8 cellular contexts compared by ENCODE assay signal in the genomic region with DNA sequence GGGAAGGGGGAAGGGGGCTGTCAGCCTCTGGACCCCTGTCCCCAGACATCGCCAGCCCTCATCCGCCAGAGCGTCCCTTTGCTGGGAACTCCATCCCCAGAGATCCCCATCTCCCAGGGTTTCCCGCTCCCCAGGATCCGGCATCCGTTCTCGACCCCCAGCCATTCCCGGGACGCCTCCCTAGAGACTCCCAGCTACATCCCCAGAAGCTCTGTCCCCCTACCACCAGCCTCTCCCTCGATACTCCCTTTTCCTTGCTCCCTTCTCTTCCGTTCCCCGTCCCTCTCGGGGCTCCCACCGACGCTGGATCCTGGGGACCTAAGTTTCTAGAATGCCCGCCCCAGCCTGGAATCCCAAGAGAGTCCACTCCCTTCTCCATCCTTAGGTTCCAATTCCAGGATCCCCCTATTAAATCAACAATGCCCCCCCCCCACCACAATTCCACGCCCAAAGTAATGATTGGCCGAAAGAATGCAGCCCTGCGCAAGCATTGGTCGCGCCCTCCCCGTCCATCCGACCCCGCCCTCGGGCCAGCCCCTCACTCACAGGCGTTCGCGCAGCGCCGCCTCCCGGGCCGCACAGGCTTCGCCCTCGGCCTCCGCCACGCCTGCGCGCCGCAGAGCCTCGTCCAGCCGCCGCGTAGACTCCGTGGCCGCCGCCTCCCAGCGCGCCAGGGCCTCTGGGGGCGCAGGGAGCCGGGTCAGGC. TPM values are rescaled to one million over a fixed set of nuclear protein-coding genes. Genes with fewer than 3 reads are reported as not detected.
DNase-seq lines count a peak whose midpoint lies in the region; ATAC-seq and TF ChIP-seq lines count a peak whose summit lies in the region.

No MANE protein-coding gene starts in this region.

- CTCF ChIA-PET in CD8-positive, alpha-beta T cell (lab: Charles Lee): interaction anchor here (0.8 to 9.6 kb wide), 8 partner anchors 22 to 130 kb away, joined by 3 to 107 read pairs (median 5); a partner anchor contains a TSS

- TF ChIP-seq CTCF in CD8-positive, alpha-beta T cell (IDR thresholded peaks at IDR 0.05): peak; percentile 62
- peak; percentile 83 for TF ChIP-seq CTCF in endodermal cell (conservative IDR thresholded peaks at IDR 0.05)

- peak; percentile 99 for ATAC-seq in CD8-positive, alpha-beta T cell
- ATAC-seq in GM19438 (IDR thresholded peaks at IDR 0.05; ENCODE audit: low read depth, unreplicated experiment) (peak; percentile 85), HG03571 (IDR thresholded peaks at IDR 0.05; ENCODE audit: unreplicated experiment) (peak; percentile 81)

- H3K4me1 ChIP-seq in CD8-positive, alpha-beta T cell (ENCODE audit: insufficient read depth, low read length): peaks cover 22% of the 10 kb centered on the region
- H3K4me1 ChIP-seq in endodermal cell (ENCODE audit: control insufficient read depth, insufficient read depth, low read length): no peaks in the 10 kb centered on the region

- no peak overlapping the region for H3K27ac Mint-ChIP-seq in CD8-positive, alpha-beta T cell
- H3K27ac Mint-ChIP-seq in endodermal cell: peak overlapping the region; percentile 81

- no peaks in the 10 kb centered on the region for H3K9me3 Mint-ChIP-seq in CD8-positive, alpha-beta T cell
- H3K9me3 Mint-ChIP-seq in endodermal cell: peaks cover 10% of the 10 kb centered on the region

- H3K4me3 Mint-ChIP-seq in CD8-positive, alpha-beta T cell: peak overlapping the region; percentile 87
- H3K4me3 Mint-ChIP-seq in endodermal cell: peak overlapping the region; percentile 73

- H3K4me3 ChIP-seq in CD8-positive, alpha-beta T cell (ENCODE audit: low read depth, low read length): peak overlapping the region; percentile 63
- H3K4me3 ChIP-seq in endodermal cell (ENCODE audit: low read length): peak overlapping the region; percentile 79

- no peaks in the 10 kb centered on the region for H3K27me3 Mint-ChIP-seq in CD8-positive, alpha-beta T cell (ENCODE audit: low read depth)
- H3K27me3 Mint-ChIP-seq in endodermal cell (ENCODE audit: insufficient read depth): peaks cover 23% of the 10 kb centered on the region

- no peaks in the 10 kb centered on the region for H3K27me3 ChIP-seq in CD8-positive, alpha-beta T cell (ENCODE audit: insufficient read depth, low read length)
- no peaks in the 10 kb centered on the region for H3K27me3 ChIP-seq in endodermal cell (ENCODE audit: control insufficient read depth, insufficient read depth, low read length, poor library complexity, severe bottlenecking)

- intact Hi-C loops in CD8-positive, alpha-beta T cell (cut with DNase I, micrococcal nuclease): loop anchor here (1.0 to 5.0 kb wide), 10 partner anchors 14 to 314 kb away; a partner anchor contains a TSS

- no peak overlapping the region for H3K27ac ChIP-seq in CD8-positive, alpha-beta T cell (ENCODE audit: low read depth, low read length)
- no peak overlapping the region for H3K27ac ChIP-seq in endodermal cell (ENCODE audit: low read depth, low read length)

- peak; percentile 75 to 91 (median 89) for DNase-seq in CD8-positive, alpha-beta T cell
- DNase-seq in NCI-H82 treated with DMSO at 0.1 percent for 48 hours (lab: John Stamatoyannopoulos, UW; ENCODE audit: unreplicated experiment) (peak; percentile 94), endodermal cell (peak; percentile 98), midbrain (lab: John Stamatoyannopoulos, UW) (peak; percentile 90)
- peak; percentile 75 to 76 for DNase-seq in activated CD8-positive, alpha-beta memory T cell treated with anti-CD3 and anti-CD28 coated beads for 4 hours (ENCODE audit: low read depth in 2 of 2)
- peak; percentile 79 for DNase-seq in stimulated activated CD8-positive, alpha-beta memory T cell treated with anti-CD3 and anti-CD28 coated beads, Interleukin-15, amount 100 ng/mL, for 24 hours (ENCODE audit: low read depth)

- no peaks in the 10 kb centered on the region for H3K9me3 ChIP-seq in CD8-positive, alpha-beta T cell (ENCODE audit: low read length)
- peaks cover 13% of the 10 kb centered on the region for H3K9me3 ChIP-seq in endodermal cell (ENCODE audit: control insufficient read depth, low read length)

- 0 to 1% methylated on average over 25 to 50 of the region's 50 CpGs for WGBS in endodermal cell (ENCODE audit: insufficient coverage in 1 of 2, insufficient read length in 1 of 2), 2 experiments

- peak overlapping the region; percentile 22 for H3K9ac ChIP-seq in endodermal cell (ENCODE audit: extremely low read depth, low read length, poor library complexity, severe bottlenecking)

- H3K36me3 ChIP-seq in CD8-positive, alpha-beta T cell (ENCODE audit: insufficient read depth, low read length): no peaks in the 10 kb centered on the region
- no peaks in the 10 kb centered on the region for H3K36me3 ChIP-seq in endodermal cell (ENCODE audit: control insufficient read depth, insufficient read depth, low read length)

- peaks cover 18% of the 10 kb centered on the region for H3K4me1 Mint-ChIP-seq in CD8-positive, alpha-beta T cell (ENCODE audit: low read depth)
- peaks cover 3% of the 10 kb centered on the region for H3K4me1 Mint-ChIP-seq in endodermal cell

- no peaks in the 10 kb centered on the region for H3K36me3 Mint-ChIP-seq in CD8-positive, alpha-beta T cell
- no peaks in the 10 kb centered on the region for H3K36me3 Mint-ChIP-seq in endodermal cell (ENCODE audit: low read depth)

- POLR2A ChIA-PET in CD8-positive, alpha-beta T cell (lab: Charles Lee): interaction anchor here (0.6 kb wide), 1 partner anchor 655 kb away, joined by 3 read pairs; no protein-coding TSS in a partner anchor

RNA-seq across cellular contexts. Expression of a gene that starts 3.2 kb away (rescaled TPM):
- under 1 TPM; 0.79 to 0.89 TPM for total RNA-seq in CD8-positive, alpha-beta T cell
- total RNA-seq in endodermal cell: 1 to 10 TPM; 2.0 to 3.4 TPM
- polyA plus RNA-seq in endodermal cell (2013, experiment 1 of 2): 0.78 TPM
- polyA plus RNA-seq in endodermal cell (2013, experiment 2 of 2): 0.83 TPM

RNA-seq across cellular contexts. Expression of a gene that starts 13.7 kb away (rescaled TPM):
- not detected for total RNA-seq in CD8-positive, alpha-beta T cell
- under 1 TPM in 1 of 2 donors, not detected in 1; 0.44 TPM for total RNA-seq in endodermal cell
- 0.85 TPM for polyA plus RNA-seq in endodermal cell (2013, experiment 1 of 2)
- polyA plus RNA-seq in endodermal cell (2013, experiment 2 of 2): 1.1 TPM

RNA-seq across cellular contexts. Expression of a gene that starts 14.6 kb away (rescaled TPM):
- 10 to 100 TPM; 25.1 to 29.7 TPM for total RNA-seq in CD8-positive, alpha-beta T cell
- 100 to 1,000 TPM in 1 of 2 donors, 10 to 100 TPM in 1; 50.8 to 147 TPM for total RNA-seq in endodermal cell
- polyA plus RNA-seq in endodermal cell (2013, experiment 1 of 2): 73.3 TPM
- 80.2 TPM for polyA plus RNA-seq in endodermal cell (2013, experiment 2 of 2)

RNA-seq across cellular contexts. Expression of a gene that starts 29.0 kb away (rescaled TPM):
- 10 to 100 TPM in 1 of 2 experiments, 1 to 10 TPM in 1; 9.1 to 10.4 TPM for total RNA-seq in CD8-positive, alpha-beta T cell
- total RNA-seq in endodermal cell: 10 to 100 TPM; 63.1 to 64.8 TPM
- 58.8 TPM for polyA plus RNA-seq in endodermal cell (2013, experiment 1 of 2)
- 56.2 TPM for polyA plus RNA-seq in endodermal cell (2013, experiment 2 of 2)

RNA-seq across cellular contexts. Expression of a gene that starts 53.5 kb away (rescaled TPM):
- 10 to 100 TPM; 20.8 to 25.7 TPM for total RNA-seq in CD8-positive, alpha-beta T cell
- 10 to 100 TPM; 48.7 to 55.7 TPM for total RNA-seq in endodermal cell
- polyA plus RNA-seq in endodermal cell (2013, experiment 1 of 2): 34.1 TPM
- 33.4 TPM for polyA plus RNA-seq in endodermal cell (2013, experiment 2 of 2)
